Comparison of ENCODE assay signal across 20 cellular contexts in genomic region chr11:4038973-4039372, GRCh38. TPM values are rescaled to one million over a fixed set of nuclear protein-coding genes. Genes with fewer than 3 reads are reported as not detected.
A peak's percentile ranks its signal among the peaks of the same experiment; 100 is the strongest.
DNase-seq lines count a peak whose midpoint lies in the region; ATAC-seq and TF ChIP-seq lines count a peak whose summit lies in the region.
"Had no signal": no experiment of that assay in that cellular context is flagged by ENCODE, and none has a peak within 500 bp of the region (broad histone marks: within the 10 kb centered on the region; RNA-seq: fewer than 3 reads in every experiment).

No MANE protein-coding gene starts in this region.

- ATAC-seq in SK-N-SH treated with all-trans-retinoic acid at 6 μM for 48 hours = peak; percentile 88
- ATAC-seq in esophagus mucosa = peak; percentile 57
- ATAC-seq in psoas muscle = peak; percentile 19 to 39 (median 34)
- no peak for ATAC-seq in GM21825 (IDR thresholded peaks at IDR 0.05; ENCODE audit: unreplicated experiment)
- ATAC-seq: activated T-helper 17 cell treated with anti-CD3 and anti-CD28 coated beads, Interleukin-2, amount 50 U/mL, for 72 hours had no signal

- H3K4me3 ChIP-seq in psoas muscle (no peak overlapping the region), Karpas-422 (ENCODE audit: low read length) (no peak overlapping the region)
- H3K4me3 ChIP-seq: ascending aorta had no signal

- in situ Hi-C loops in GM13977 (cut with MboI; ENCODE audit: low pct_unique_long_range_greater_than_20kb, low sequenced_read_pairs, unreplicated experiment) = no loop called here

- H3K9ac ChIP-seq in Karpas-422 (ENCODE audit: low read length) = no peak overlapping the region
- H3K9ac ChIP-seq: KMS-11 had no signal

- 75 to 80% (median 78%) methylated on average over 3 of the region's 3 CpGs for WGBS in psoas muscle, 3 donors

- H3K27me3 ChIP-seq in psoas muscle (ENCODE audit: insufficient read depth in 3 of 3, low read length in 2 of 3) = no peaks in the 10 kb centered on the region
- no peaks in the 10 kb centered on the region for H3K27me3 ChIP-seq in Karpas-422 (ENCODE audit: low read length)
- H3K27me3 ChIP-seq: ascending aorta had no signal

- no peaks in the 10 kb centered on the region for H3K36me3 ChIP-seq in psoas muscle (ENCODE audit: insufficient read depth in 1 of 2, low read depth in 1 of 2)
- H3K36me3 ChIP-seq in Karpas-422 (ENCODE audit: insufficient read depth, low read length) = no peaks in the 10 kb centered on the region
- H3K36me3 ChIP-seq: ascending aorta had no signal

- H3K9me2 ChIP-seq in Karpas-422 (replicated peaks; ENCODE audit: insufficient read depth, low read length) = no peaks in the 10 kb centered on the region

- intact Hi-C loops in psoas muscle (cut with DNase I) = no loop called here

- no peaks in the 10 kb centered on the region for H3K79me2 ChIP-seq in Karpas-422 (ENCODE audit: low read length)

- H2AFZ ChIP-seq in Karpas-422 (ENCODE audit: low read length) = no peak overlapping the region

- H3K4me2 ChIP-seq in Karpas-422 (ENCODE audit: low read depth, low read length, poor library complexity, severe bottlenecking) = no peak overlapping the region
- H3K4me2 ChIP-seq: KMS-11 had no signal

- no peaks in the 10 kb centered on the region for H4K20me1 ChIP-seq in Karpas-422 (ENCODE audit: insufficient read depth, low read depth, low read length)

- H3K27ac ChIP-seq in psoas muscle (peak overlapping the region; percentile 89), Karpas-422 (ENCODE audit: low read length) (no peak overlapping the region)
- H3K27ac ChIP-seq: ascending aorta, KMS-11 had no signal

- DNase-seq in HT1080 (ENCODE audit: low read depth) (peak; percentile 37), psoas muscle (no peak), GM13977 (ENCODE audit: low spot score) (no peak), Karpas-422 (no peak), T-helper 2 cell (no peak)
- DNase-seq: activated CD4-positive, alpha-beta T cell treated with anti-CD3 and anti-CD28 coated beads, Interleukin-2, amount 50 U/mL, for 4 hours; activated CD4-positive, CD25-positive, alpha-beta regulatory T cell; CD4-positive, CD25-positive, alpha-beta regulatory T cell; cerebellar nuclear complex; GOT3; NCI-H1930; NCI-H2227 treated with DMSO at 0.1 percent for 48 hours; T-helper 9 cell; trophoblast cell had no signal

- no peak for TF ChIP-seq CTCF in psoas muscle (IDR thresholded peaks at IDR 0.05)
- TF ChIP-seq CTCF in GM13977 (IDR thresholded peaks at IDR 0.05; ENCODE audit: extremely low read depth, insufficient read depth, missing control alignments) = no peak

- peaks cover 27% of the 10 kb centered on the region for H3K4me1 ChIP-seq in psoas muscle
- H3K4me1 ChIP-seq in Karpas-422 (ENCODE audit: low read length) = no peaks in the 10 kb centered on the region

- H3K9me3 ChIP-seq in psoas muscle = no peaks in the 10 kb centered on the region
- no peaks in the 10 kb centered on the region; the same call in 1 of the 2 replicates for H3K9me3 ChIP-seq in Karpas-422 (ENCODE audit: low read length)
- H3K9me3 ChIP-seq: ascending aorta had no signal

TF ChIP-seq in SK-N-SH treated with all-trans-retinoic acid at 6 μM for 48 hours, 23 proteins besides CTCF, POLR2A, EP300 and RAD21:
- TF ChIP-seq CSDC2 (CRISPR knock-in tag; IDR thresholded peaks at IDR 0.05) (no peak), SNAI2 (CRISPR knock-in tag; IDR thresholded peaks at IDR 0.05) (no peak), CREB5 (CRISPR knock-in tag; IDR thresholded peaks at IDR 0.05; ENCODE audit: low read depth) (no peak), TSHZ2 (CRISPR knock-in tag; IDR thresholded peaks at IDR 0.05) (no peak), ZFP30 (CRISPR knock-in tag; IDR thresholded peaks at IDR 0.05) (no peak), ESRRG (CRISPR knock-in tag; IDR thresholded peaks at IDR 0.05) (no peak), RARB (CRISPR knock-in tag; IDR thresholded peaks at IDR 0.05) (no peak)

RNA-seq across cellular contexts. Expression of gene RRM1, which starts 55.6 kb away (rescaled TPM):
- total RNA-seq in HT1080 (2014; rRNA removed; shearing (Covaris generic)) = 123 and 134 TPM in 2 replicates
- 93.1 and 96.9 TPM in 2 replicates for polyA plus RNA-seq in HT1080 (2015; cell fraction: cytosol; rRNA removed)
- polyA plus RNA-seq in HT1080 (2015; cell fraction: nucleus; rRNA removed) = 226 and 252 TPM in 2 replicates
- 84.4 TPM for total RNA-seq in esophagus mucosa
- total RNA-seq in psoas muscle = 10 to 100 TPM; 31.0 to 45.8 (median 37.6) TPM
- polyA plus RNA-seq in psoas muscle = 10 to 100 TPM; 11.3 to 25.7 (median 13.9) TPM
- total RNA-seq in Karpas-422 (2014; rRNA removed; shearing (Covaris generic); ENCODE audit: low replicate concordance) = 69.0 and 80.7 TPM in 2 replicates
